ENCODE assay signal across 1 cellular context in the genomic region with DNA sequence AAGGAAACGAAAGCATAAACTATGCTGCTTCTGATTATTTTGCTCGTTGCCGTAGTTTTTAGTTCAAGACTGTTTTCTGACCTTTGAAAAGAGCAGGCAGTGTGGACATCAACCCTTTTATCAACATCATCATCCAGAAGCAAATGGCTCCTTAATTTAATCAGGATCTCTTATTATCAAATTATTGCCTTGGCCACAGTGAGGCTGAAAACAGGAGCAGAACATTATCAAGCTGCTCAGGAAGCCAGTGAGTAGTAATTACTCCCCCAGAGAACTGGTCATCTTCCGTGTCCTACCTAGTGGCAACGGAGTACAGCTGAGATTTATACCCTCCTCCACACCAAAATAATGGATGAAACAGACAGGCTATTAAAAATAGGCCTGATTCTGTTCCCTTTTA.
TF ChIP-seq lines count a peak whose summit lies in the region.

No MANE protein-coding gene starts in this region.

TF ChIP-seq in PFSK-1, 5 proteins besides CTCF, POLR2A, EP300 and RAD21 (continued from another document):
- TF ChIP-seq REST (IDR thresholded peaks at IDR 0.05; ENCODE audit: insufficient read depth in 1 of 2, low read depth in 2 of 2, low read length in 2 of 2) (peak in 1 of 2 experiments; percentile 58; a peak in 1 of 4 replicates), TAF1 (IDR thresholded peaks at IDR 0.05; ENCODE audit: borderline replicate concordance, insufficient read depth, low read length) (no peak), POLR2AphosphoS5 (IDR thresholded peaks at IDR 0.05; ENCODE audit: low read depth, low read length) (0 out of 2 replicates have a peak, but pooled peaks have one; percentile 22)
